In the genomic region with DNA sequence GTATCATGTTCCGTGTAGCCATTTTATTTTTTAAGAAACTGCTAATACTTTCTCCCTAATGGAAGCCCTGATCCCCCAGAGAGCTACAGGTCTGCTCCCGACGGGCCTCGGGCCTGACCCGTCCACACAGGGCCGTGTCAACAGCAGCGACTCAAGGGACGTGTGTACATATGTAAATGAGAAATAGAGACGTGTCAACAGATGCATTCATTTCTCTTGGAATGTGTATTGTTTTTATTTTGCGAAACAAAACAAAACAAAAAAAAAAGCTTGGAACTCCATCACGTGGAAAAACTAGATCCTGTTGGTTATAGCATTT, we compare ENCODE assay signal across 1 cellular context.
TF ChIP-seq lines count a peak whose summit lies in the region.

No MANE protein-coding gene starts in this region.

TF ChIP-seq in K562, 482 proteins besides CTCF, POLR2A, EP300 and RAD21:
- TF ChIP-seq GTF2E2 (tag; IDR thresholded peaks at IDR 0.05) (no peak), HNRNPUL1 (IDR thresholded peaks at IDR 0.05; ENCODE audit: low read length) (no peak), ARNT (IDR thresholded peaks at IDR 0.05) (no peak), RNF2 (IDR thresholded peaks at IDR 0.05) (no peak), TOE1 (IDR thresholded peaks at IDR 0.05; ENCODE audit: borderline replicate concordance) (no peak), TOE1 (CRISPR knock-in tag; IDR thresholded peaks at IDR 0.05; ENCODE audit: borderline replicate concordance, low read depth) (no peak), ZNF431 (CRISPR knock-in tag; IDR thresholded peaks at IDR 0.05) (no peak), TBL1XR1 (IDR thresholded peaks at IDR 0.05; ENCODE audit: low read length in 2 of 2) (no peak), CTBP1 (IDR thresholded peaks at IDR 0.05; ENCODE audit: borderline replicate concordance) (no peak), NR2F6 (CRISPR knock-in tag; IDR thresholded peaks at IDR 0.05) (no peak)
- TF ChIP-seq, protein P1, sequence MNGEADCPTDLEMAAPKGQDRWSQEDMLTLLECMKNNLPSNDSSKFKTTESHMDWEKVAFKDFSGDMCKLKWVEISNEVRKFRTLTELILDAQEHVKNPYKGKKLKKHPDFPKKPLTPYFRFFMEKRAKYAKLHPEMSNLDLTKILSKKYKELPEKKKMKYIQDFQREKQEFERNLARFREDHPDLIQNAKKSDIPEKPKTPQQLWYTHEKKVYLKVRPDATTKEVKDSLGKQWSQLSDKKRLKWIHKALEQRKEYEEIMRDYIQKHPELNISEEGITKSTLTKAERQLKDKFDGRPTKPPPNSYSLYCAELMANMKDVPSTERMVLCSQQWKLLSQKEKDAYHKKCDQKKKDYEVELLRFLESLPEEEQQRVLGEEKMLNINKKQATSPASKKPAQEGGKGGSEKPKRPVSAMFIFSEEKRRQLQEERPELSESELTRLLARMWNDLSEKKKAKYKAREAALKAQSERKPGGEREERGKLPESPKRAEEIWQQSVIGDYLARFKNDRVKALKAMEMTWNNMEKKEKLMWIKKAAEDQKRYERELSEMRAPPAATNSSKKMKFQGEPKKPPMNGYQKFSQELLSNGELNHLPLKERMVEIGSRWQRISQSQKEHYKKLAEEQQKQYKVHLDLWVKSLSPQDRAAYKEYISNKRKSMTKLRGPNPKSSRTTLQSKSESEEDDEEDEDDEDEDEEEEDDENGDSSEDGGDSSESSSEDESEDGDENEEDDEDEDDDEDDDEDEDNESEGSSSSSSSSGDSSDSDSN (IDR thresholded peaks at IDR 0.05; ENCODE audit: borderline replicate concordance in 1 of 2, low read depth in 2 of 2, low read length in 2 of 2), result no peak
- TF ChIP-seq, protein P2, sequence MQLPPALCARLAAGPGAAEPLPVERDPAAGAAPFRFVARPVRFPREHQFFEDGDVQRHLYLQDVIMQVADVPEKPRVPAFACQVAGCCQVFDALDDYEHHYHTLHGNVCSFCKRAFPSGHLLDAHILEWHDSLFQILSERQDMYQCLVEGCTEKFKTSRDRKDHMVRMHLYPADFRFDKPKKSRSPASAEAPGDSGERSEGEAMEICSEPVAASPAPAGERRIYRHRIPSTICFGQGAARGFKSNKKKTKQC (CRISPR knock-in tag; IDR thresholded peaks at IDR 0.05), result no peak
